In genomic region chr1:110495926-110496600, GRCh38 we compare ENCODE assay signal across 8 cellular contexts. TPM values are rescaled to one million over a fixed set of nuclear protein-coding genes. Genes with fewer than 3 reads are reported as not detected.
A peak's percentile ranks its signal among the peaks of the same experiment; 100 is the strongest.
DNase-seq lines count a peak whose midpoint lies in the region; ATAC-seq and TF ChIP-seq lines count a peak whose summit lies in the region.

No MANE protein-coding gene starts in this region.

- no peak overlapping the region for H2AFZ ChIP-seq in DND-41 (ENCODE audit: low read depth, low read length)

- no peak overlapping the region for H3K27ac Mint-ChIP-seq in endodermal cell

- no peak overlapping the region for H3K4me2 ChIP-seq in DND-41 (ENCODE audit: insufficient read depth, low read length)

- ATAC-seq in DND-41 (ENCODE audit: insufficient read depth, low read depth) (peak; percentile 95), HG03520 (IDR thresholded peaks at IDR 0.05; ENCODE audit: unreplicated experiment) (no peak)

- peak; percentile 77 for DNase-seq in DND-41
- peak in 65 of 76 experiments; percentile 3 to 76 (median 48) for DNase-seq in HUDEP-2 (lab: John Stamatoyannopoulos, UW; ENCODE audit: unreplicated experiment in 76 of 76)
- DNase-seq in NOMO-1 treated with DMSO at 0.1 percent for 48 hours (lab: John Stamatoyannopoulos, UW; ENCODE audit: unreplicated experiment) = peak; percentile 70
- DNase-seq in activated CD8-positive, alpha-beta memory T cell treated with anti-CD3 and anti-CD28 coated beads for 1 hour (ENCODE audit: extremely low read depth in 1 of 2, low read depth in 1 of 2) = peak; percentile 51 to 61
- peak; percentile 94 for DNase-seq in endodermal cell
- peak; percentile 77 for DNase-seq in myocyte (ENCODE audit: low read depth)
- peak; percentile 92 for DNase-seq in stimulated activated CD8-positive, alpha-beta memory T cell treated with anti-CD3 and anti-CD28 coated beads, Interleukin-4, amount 100 ng/mL, for 48 hours

- no peaks in the 10 kb centered on the region for H3K4me1 ChIP-seq in DND-41 (ENCODE audit: insufficient read depth, low read length)
- no peaks in the 10 kb centered on the region for H3K4me1 ChIP-seq in endodermal cell (ENCODE audit: control insufficient read depth, insufficient read depth, low read length)

- no peaks in the 10 kb centered on the region for H3K4me1 Mint-ChIP-seq in endodermal cell

- H3K27ac ChIP-seq in DND-41 (ENCODE audit: low read length) (no peak overlapping the region), endodermal cell (ENCODE audit: low read depth, low read length) (peak overlapping the region; percentile 93)

- H3K9ac ChIP-seq in DND-41 (ENCODE audit: low read depth, low read length) (no peak overlapping the region), endodermal cell (ENCODE audit: extremely low read depth, low read length, poor library complexity, severe bottlenecking) (no peak overlapping the region)

- H3K36me3 ChIP-seq in DND-41 (ENCODE audit: insufficient read depth, low read length) (no peaks in the 10 kb centered on the region), endodermal cell (ENCODE audit: control insufficient read depth, insufficient read depth, low read length) (no peaks in the 10 kb centered on the region)

- no peaks in the 10 kb centered on the region for H3K27me3 ChIP-seq in DND-41 (ENCODE audit: insufficient read depth, low read length, poor library complexity)
- no peaks in the 10 kb centered on the region for H3K27me3 ChIP-seq in endodermal cell (ENCODE audit: control insufficient read depth, insufficient read depth, low read length, poor library complexity, severe bottlenecking)

- TF ChIP-seq CTCF in DND-41 (IDR thresholded peaks at IDR 0.05; ENCODE audit: borderline replicate concordance, extremely low read depth, low read length, poor library complexity, severe bottlenecking) (peak; percentile 91), endodermal cell (conservative IDR thresholded peaks at IDR 0.05) (peak; percentile 98)

- no peaks in the 10 kb centered on the region for H3K36me3 Mint-ChIP-seq in endodermal cell (ENCODE audit: low read depth)

- no peaks in the 10 kb centered on the region for H4K20me1 ChIP-seq in DND-41 (ENCODE audit: insufficient read depth, low read length)

- no peak overlapping the region for H3K4me3 Mint-ChIP-seq in endodermal cell

- WGBS in endodermal cell (ENCODE audit: insufficient coverage in 1 of 2, insufficient read length in 1 of 2), 2 experiments = 28 to 37% methylated on average over 6 to 8 of the region's 8 CpGs

- H3K9me3 ChIP-seq in DND-41 (ENCODE audit: insufficient read depth, low read length, severe bottlenecking) (no peaks in the 10 kb centered on the region), endodermal cell (ENCODE audit: control insufficient read depth, low read length) (no peaks in the 10 kb centered on the region)

- H3K9me3 Mint-ChIP-seq in endodermal cell = no peaks in the 10 kb centered on the region

- no peaks in the 10 kb centered on the region for H3K79me2 ChIP-seq in DND-41 (ENCODE audit: insufficient read depth, low read length)

- no peaks in the 10 kb centered on the region for H3K27me3 Mint-ChIP-seq in endodermal cell (ENCODE audit: insufficient read depth)

- H3K4me3 ChIP-seq in DND-41 (ENCODE audit: low read depth in 1 of 2, low read length in 2 of 2) (no peak overlapping the region), endodermal cell (ENCODE audit: low read length) (no peak overlapping the region)

RNA-seq across cellular contexts. Expression of gene KCNA10, which starts 22.9 kb away (rescaled TPM):
- total RNA-seq in endodermal cell (not detected), myocyte (0.42 TPM in 1 of 2 replicates, not detected in the other)
- not detected for polyA plus RNA-seq in endodermal cell (2013, experiment 1 of 2)
- not detected for polyA plus RNA-seq in endodermal cell (2013, experiment 2 of 2)
- not detected for polyA plus RNA-seq in myocyte (2012)

RNA-seq across cellular contexts. Expression of gene PROK1, which starts 45.1 kb away (rescaled TPM):
- total RNA-seq in endodermal cell (under 1 TPM in 1 of 2 donors, not detected in 1; 0.20 TPM), myocyte (not detected in 2 replicates)
- polyA plus RNA-seq in endodermal cell (2013, experiment 1 of 2) = not detected
- polyA plus RNA-seq in endodermal cell (2013, experiment 2 of 2) = not detected
- not detected for polyA plus RNA-seq in myocyte (2012)
